In the genomic region with DNA sequence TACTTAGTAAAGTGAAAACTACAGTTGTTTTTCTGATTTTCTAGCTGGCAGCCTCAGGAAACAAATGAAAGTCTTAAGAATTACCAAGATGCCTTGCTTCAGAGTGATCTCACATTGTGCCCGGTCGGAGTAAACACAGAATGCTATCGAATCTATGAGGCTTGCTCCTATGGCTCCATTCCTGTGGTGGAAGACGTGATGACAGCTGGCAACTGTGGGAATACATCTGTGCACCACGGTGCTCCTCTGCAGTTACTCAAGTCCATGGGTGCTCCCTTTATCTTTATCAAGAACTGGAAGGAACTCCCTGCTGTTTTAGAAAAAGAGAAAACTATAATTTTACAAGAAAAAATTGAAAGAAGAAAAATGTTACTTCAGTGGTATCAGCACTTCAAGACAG, we compare ENCODE assay signal across 27 cellular contexts.
"Had no signal": no experiment of that assay in that cellular context is flagged by ENCODE, and none has a peak within 500 bp of the region (broad histone marks: within the 10 kb centered on the region; RNA-seq: fewer than 3 reads in every experiment).

No MANE protein-coding gene starts in this region.

- H2AFZ ChIP-seq: hepatocyte, neural progenitor cell had no signal

- H3K27ac Mint-ChIP-seq: effector memory CD8-positive, alpha-beta T cell; memory B cell; mesothelial cell of epicardium; naive thymus-derived CD4-positive, alpha-beta T cell; nephron; neural progenitor cell; stimulated activated memory B cell treated with anti-CD40 and anti-IgM and Interleukin-4, amounts not matched to agents 10 μg/mL and 1 μg/mL and 100 μg/mL, for 72 hours; type B pancreatic cell had no signal

- H3K27me3 Mint-ChIP-seq: effector memory CD8-positive, alpha-beta T cell; memory B cell; naive thymus-derived CD4-positive, alpha-beta T cell; stimulated activated memory B cell treated with anti-CD40 and anti-IgM and Interleukin-4, amounts not matched to agents 10 μg/mL and 1 μg/mL and 100 μg/mL, for 72 hours; type B pancreatic cell had no signal

- H3K9ac ChIP-seq: neural progenitor cell had no signal

- H3K4me3 Mint-ChIP-seq: effector memory CD8-positive, alpha-beta T cell; memory B cell; mesothelial cell of epicardium; naive thymus-derived CD4-positive, alpha-beta T cell; nephron; neural progenitor cell; stimulated activated memory B cell treated with anti-CD40 and anti-IgM and Interleukin-4, amounts not matched to agents 10 μg/mL and 1 μg/mL and 100 μg/mL, for 72 hours; type B pancreatic cell had no signal

- FAIRE-seq: endometrium, kidney had no signal

- ATAC-seq: effector memory CD8-positive, alpha-beta T cell; foreskin keratinocyte; gastroesophageal sphincter; heart left ventricle; left lobe of liver; naive thymus-derived CD4-positive, alpha-beta T cell; sciatic nerve; stimulated activated memory B cell treated with anti-CD40 and anti-IgM and Interleukin-4, amounts not matched to agents 10 μg/mL and 1 μg/mL and 100 μg/mL, for 72 hours; stimulated activated naive CD8-positive, alpha-beta T cell treated with anti-CD3 and anti-CD28 coated beads, Interleukin-15, Interleukin-2, amounts not matched to agents 100 U/mL and 50 U/mL, for 24 hours had no signal

- H3K27me3 ChIP-seq: esophagus squamous epithelium, foreskin keratinocyte, gastroesophageal sphincter, heart left ventricle, hepatocyte, neural progenitor cell, right atrium auricular region, testis, tibial artery had no signal

- H3K27ac ChIP-seq: esophagus squamous epithelium, foreskin keratinocyte, gastroesophageal sphincter, heart left ventricle, hepatocyte, neural progenitor cell, prostate gland, right atrium auricular region, testis, tibial artery had no signal

- H3K9me3 ChIP-seq: esophagus squamous epithelium, gastroesophageal sphincter, heart left ventricle, prostate gland, right atrium auricular region, testis, tibial artery had no signal

- H3K9me3 Mint-ChIP-seq: effector memory CD8-positive, alpha-beta T cell; mesothelial cell of epicardium; naive thymus-derived CD4-positive, alpha-beta T cell; nephron; neural progenitor cell; stimulated activated memory B cell treated with anti-CD40 and anti-IgM and Interleukin-4, amounts not matched to agents 10 μg/mL and 1 μg/mL and 100 μg/mL, for 72 hours; type B pancreatic cell had no signal

- H3K4me3 ChIP-seq: esophagus squamous epithelium, gastroesophageal sphincter, heart left ventricle, hepatocyte, lung, neural progenitor cell, prostate gland, right atrium auricular region, testis, tibial artery had no signal

- DNase-seq: cortex of kidney; effector memory CD8-positive, alpha-beta T cell; erythroblast; esophagus squamous epithelium; foreskin keratinocyte; heart left ventricle; kidney; naive thymus-derived CD4-positive, alpha-beta T cell; stimulated activated CD4-positive, alpha-beta T cell treated with anti-CD3 and anti-CD28 coated beads, Interleukin-4, amount 100 ng/mL, for 4 hours; stimulated activated naive CD8-positive, alpha-beta T cell treated with anti-CD3 and anti-CD28 coated beads, Interleukin-15, Interleukin-2, amounts not matched to agents 100 U/mL and 50 U/mL, for 24 hours; substantia nigra; testis; tibial artery had no signal

- H3K36me3 Mint-ChIP-seq: neural progenitor cell had no signal

- H3K4me1 Mint-ChIP-seq: mesothelial cell of epicardium, nephron, neural progenitor cell had no signal

- H3K4me2 ChIP-seq: hepatocyte, neural progenitor cell had no signal

- H3K36me3 ChIP-seq: neural progenitor cell, prostate gland had no signal

- H3K4me1 ChIP-seq: esophagus squamous epithelium, foreskin keratinocyte, gastroesophageal sphincter, heart left ventricle, neural progenitor cell, right atrium auricular region, testis, tibial artery had no signal
